Comparison of ENCODE assay signal across 15 cellular contexts in the genomic region with DNA sequence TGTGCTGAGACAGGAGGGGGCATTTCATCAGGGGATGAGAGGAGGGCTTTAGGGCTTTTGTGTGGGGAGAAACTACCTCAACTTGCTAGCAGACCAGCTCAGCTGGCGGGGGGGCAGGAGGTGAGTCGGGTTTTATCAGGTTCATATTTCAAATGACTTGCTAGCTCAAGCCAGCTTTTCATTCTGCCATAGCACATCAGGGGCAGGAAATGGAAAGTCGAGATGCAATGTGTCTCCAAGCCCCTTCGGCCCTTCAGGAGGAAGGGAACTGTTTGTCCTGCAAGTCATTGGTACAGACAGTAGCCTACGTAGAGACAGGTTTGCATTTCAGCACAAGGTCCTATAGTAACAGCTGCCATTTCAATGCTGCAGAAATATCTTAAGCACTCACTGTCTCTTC.
DNase-seq lines count a peak whose midpoint lies in the region; ATAC-seq, FAIRE-seq and TF ChIP-seq lines count a peak whose summit lies in the region.
"Had no signal": no experiment of that assay in that cellular context is flagged by ENCODE, and none has a peak within 500 bp of the region (broad histone marks: within the 10 kb centered on the region; RNA-seq: fewer than 3 reads in every experiment).

No MANE protein-coding gene starts in this region.

- intact Hi-C loops in heart right ventricle (cut with DNase I): no loop called here
- intact Hi-C loops in cardiac septum (cut with DNase I): no loop called here
- intact Hi-C loops in transverse colon (cut with DNase I; ENCODE audit: low total_unique reads): no loop called here

- ATAC-seq in heart right ventricle: peak in 1 of 8 donors; percentile 63
- no peak for ATAC-seq in GM21423 (IDR thresholded peaks at IDR 0.05; ENCODE audit: unreplicated experiment)
- ATAC-seq in GM21717 (IDR thresholded peaks at IDR 0.05; ENCODE audit: unreplicated experiment): no peak

- H3K4me1 ChIP-seq in heart right ventricle (peaks cover 7 to 72% (median 31%) of the 10 kb centered on the region in 9 donors), Peyer's patch (peaks cover 4 to 9% (median 8%) of the 10 kb centered on the region in 4 donors), keratinocyte (ENCODE audit: control insufficient read depth, extremely low read depth, insufficient read depth, low read length) (peaks cover 41% of the 10 kb centered on the region), transverse colon (peaks cover 11 to 51% (median 26%) of the 10 kb centered on the region in 4 donors)
- H3K4me1 ChIP-seq: HAP-1 had no signal

- H3K27me3 ChIP-seq in heart right ventricle (no peaks in the 10 kb centered on the region), Peyer's patch (no peaks in the 10 kb centered on the region), keratinocyte (ENCODE audit: control insufficient read depth, extremely low read depth, insufficient read depth, low read length) (no peaks in the 10 kb centered on the region), transverse colon (no peaks in the 10 kb centered on the region)

- H3K9ac ChIP-seq in keratinocyte (ENCODE audit: control insufficient read depth, extremely low read depth, insufficient read depth, low read length): no peak overlapping the region

- no peak for TF ChIP-seq EP300 in transverse colon (IDR thresholded peaks at IDR 0.05; ENCODE audit: low read depth)

- H3K27ac ChIP-seq in heart right ventricle: peak overlapping the region; percentile 36 to 77 (median 69)
- peak overlapping the region; percentile 6 to 86 (median 72) for H3K27ac ChIP-seq in Peyer's patch
- no peak overlapping the region for H3K27ac ChIP-seq in keratinocyte (ENCODE audit: control insufficient read depth, insufficient read depth, low read length)
- H3K27ac ChIP-seq in transverse colon: peak overlapping the region; percentile 83 to 87 (median 86)

- H3K79me2 ChIP-seq in keratinocyte (ENCODE audit: control insufficient read depth, insufficient read depth, low read length): no peaks in the 10 kb centered on the region

- H2AFZ ChIP-seq in keratinocyte (ENCODE audit: control insufficient read depth, low read length): no peak overlapping the region

- TF ChIP-seq POLR2A in Peyer's patch (IDR thresholded peaks at IDR 0.05): no peak
- no peak for TF ChIP-seq POLR2A in transverse colon (IDR thresholded peaks at IDR 0.05)

- H3K9me1 ChIP-seq in keratinocyte (ENCODE audit: control insufficient read depth, extremely low read depth, insufficient read depth, low read length): no peaks in the 10 kb centered on the region

- H3K36me3 ChIP-seq in heart right ventricle: no peaks in the 10 kb centered on the region
- H3K36me3 ChIP-seq in Peyer's patch: no peaks in the 10 kb centered on the region
- H3K36me3 ChIP-seq in keratinocyte (ENCODE audit: control insufficient read depth in 2 of 2, extremely low read depth in 1 of 2, insufficient read depth in 2 of 2, low read length in 2 of 2): no peaks in the 10 kb centered on the region
- H3K36me3 ChIP-seq in transverse colon: no peaks in the 10 kb centered on the region
- H3K36me3 ChIP-seq: HAP-1, lower lobe of right lung had no signal

- H3K9me3 ChIP-seq in heart right ventricle (no peaks in the 10 kb centered on the region), Peyer's patch (no peaks in the 10 kb centered on the region), keratinocyte (ENCODE audit: control insufficient read depth, low read depth, low read length) (no peaks in the 10 kb centered on the region), transverse colon (no peaks in the 10 kb centered on the region)
- H3K9me3 ChIP-seq: HAP-1, lower lobe of right lung had no signal

- dilution Hi-C loops in keratinocyte (cut with MboI; ENCODE audit: extremely low pct_ligation_motif_present, low sequenced_read_pairs): no loop called here

- DNase-seq in heart right ventricle (no peak), cardiac septum (ENCODE audit: low spot score) (no peak), Peyer's patch (no peak), keratinocyte (ENCODE audit: low read depth, low spot score) (no peak), transverse colon (peak; percentile 21), GM19240 (ENCODE audit: insufficient read length, low spot score) (no peak)
- DNase-seq: activated CD4-positive, alpha-beta T cell treated with anti-CD3 and anti-CD28 coated beads, Interleukin-2, amount 50 U/mL, for 4 hours; effector CD8-positive, alpha-beta T cell; lower lobe of right lung; NCI-H1105 treated with DMSO at 0.1 percent for 48 hours had no signal

- 40 to 49% methylated on average over 5 of the region's 5 CpGs for WGBS in heart right ventricle, 2 donors
- 51% methylated on average over 4 of the region's 5 CpGs; no CpG with 5 or more reads in 1 of the 2 donors for WGBS in transverse colon (ENCODE audit: low coverage in 1 of 2), 2 donors

- peak overlapping the region; percentile 88 for H3K4me2 ChIP-seq in keratinocyte (ENCODE audit: control insufficient read depth, extremely low read depth, insufficient read depth, low read depth, low read length)

- peak; percentile 59 for FAIRE-seq in keratinocyte (lab: Jason Lieb, UNC)
- FAIRE-seq: GM12891, GM19239 had no signal

- H3K4me3 ChIP-seq in heart right ventricle: no peak overlapping the region
- H3K4me3 ChIP-seq in Peyer's patch: no peak overlapping the region
- no peak overlapping the region for H3K4me3 ChIP-seq in keratinocyte (ENCODE audit: control insufficient read depth in 2 of 3, extremely low read depth in 1 of 3, insufficient read depth in 2 of 3, low read depth in 1 of 3, low read length in 3 of 3)
- no peak overlapping the region for H3K4me3 ChIP-seq in transverse colon
- H3K4me3 ChIP-seq: HAP-1, lower lobe of right lung had no signal

- TF ChIP-seq CTCF in heart right ventricle (IDR thresholded peaks at IDR 0.05) (no peak), Peyer's patch (IDR thresholded peaks at IDR 0.05) (no peak), keratinocyte (optimal IDR thresholded peaks at IDR 0.05 in 1 of 3, IDR thresholded peaks at IDR 0.05 in 1 of 3, conservative IDR thresholded peaks at IDR 0.05 in 1 of 3; ENCODE audit: extremely low read depth in 1 of 3, insufficient read depth in 2 of 3, low read length in 3 of 3) (no peak), transverse colon (IDR thresholded peaks at IDR 0.05) (no peak)

- in situ Hi-C loops in transverse colon (cut with MboI; ENCODE audit: low pct_ligation_motif_present in 1 of 4, low pct_unique_long_range_greater_than_20kb in 1 of 4, low sequenced_read_pairs in 3 of 4): no loop called here

- H4K20me1 ChIP-seq in keratinocyte (ENCODE audit: control insufficient read depth, extremely low read depth, insufficient read depth, low read length): no peaks in the 10 kb centered on the region
